1 cellular context compared by ENCODE assay signal in the genomic region with DNA sequence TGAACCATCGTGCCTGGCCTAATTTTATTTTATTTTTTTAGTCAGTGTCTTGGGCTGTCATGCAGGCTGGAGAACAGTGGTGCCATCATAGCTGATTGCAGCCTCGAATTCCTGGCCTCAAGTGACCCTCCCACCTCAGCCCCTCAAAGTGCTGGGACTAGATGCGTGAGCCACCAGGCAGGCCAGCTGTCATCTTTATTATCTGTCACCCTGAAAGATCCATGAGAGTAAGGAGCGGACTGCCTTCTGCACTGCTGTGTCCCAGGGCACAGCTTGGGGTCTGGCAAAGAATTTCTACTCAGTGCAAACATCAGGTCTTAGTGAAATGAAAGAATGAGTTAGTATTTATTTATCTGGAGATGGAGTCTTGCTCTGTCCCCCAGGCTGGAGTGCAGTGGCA.
TF ChIP-seq lines count a peak whose summit lies in the region.

No MANE protein-coding gene starts in this region.

TF ChIP-seq in HEK293, 187 proteins besides CTCF, POLR2A, EP300 and RAD21 (continued from another document):
- TF ChIP-seq, protein P1, sequence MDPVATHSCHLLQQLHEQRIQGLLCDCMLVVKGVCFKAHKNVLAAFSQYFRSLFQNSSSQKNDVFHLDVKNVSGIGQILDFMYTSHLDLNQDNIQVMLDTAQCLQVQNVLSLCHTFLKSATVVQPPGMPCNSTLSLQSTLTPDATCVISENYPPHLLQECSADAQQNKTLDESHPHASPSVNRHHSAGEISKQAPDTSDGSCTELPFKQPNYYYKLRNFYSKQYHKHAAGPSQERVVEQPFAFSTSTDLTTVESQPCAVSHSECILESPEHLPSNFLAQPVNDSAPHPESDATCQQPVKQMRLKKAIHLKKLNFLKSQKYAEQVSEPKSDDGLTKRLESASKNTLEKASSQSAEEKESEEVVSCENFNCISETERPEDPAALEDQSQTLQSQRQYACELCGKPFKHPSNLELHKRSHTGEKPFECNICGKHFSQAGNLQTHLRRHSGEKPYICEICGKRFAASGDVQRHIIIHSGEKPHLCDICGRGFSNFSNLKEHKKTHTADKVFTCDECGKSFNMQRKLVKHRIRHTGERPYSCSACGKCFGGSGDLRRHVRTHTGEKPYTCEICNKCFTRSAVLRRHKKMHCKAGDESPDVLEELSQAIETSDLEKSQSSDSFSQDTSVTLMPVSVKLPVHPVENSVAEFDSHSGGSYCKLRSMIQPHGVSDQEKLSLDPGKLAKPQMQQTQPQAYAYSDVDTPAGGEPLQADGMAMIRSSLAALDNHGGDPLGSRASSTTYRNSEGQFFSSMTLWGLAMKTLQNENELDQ (tag by site-specific recombination; IDR thresholded peaks at IDR 0.05; ENCODE audit: low read depth) = no peak
- TF ChIP-seq, protein P2, sequence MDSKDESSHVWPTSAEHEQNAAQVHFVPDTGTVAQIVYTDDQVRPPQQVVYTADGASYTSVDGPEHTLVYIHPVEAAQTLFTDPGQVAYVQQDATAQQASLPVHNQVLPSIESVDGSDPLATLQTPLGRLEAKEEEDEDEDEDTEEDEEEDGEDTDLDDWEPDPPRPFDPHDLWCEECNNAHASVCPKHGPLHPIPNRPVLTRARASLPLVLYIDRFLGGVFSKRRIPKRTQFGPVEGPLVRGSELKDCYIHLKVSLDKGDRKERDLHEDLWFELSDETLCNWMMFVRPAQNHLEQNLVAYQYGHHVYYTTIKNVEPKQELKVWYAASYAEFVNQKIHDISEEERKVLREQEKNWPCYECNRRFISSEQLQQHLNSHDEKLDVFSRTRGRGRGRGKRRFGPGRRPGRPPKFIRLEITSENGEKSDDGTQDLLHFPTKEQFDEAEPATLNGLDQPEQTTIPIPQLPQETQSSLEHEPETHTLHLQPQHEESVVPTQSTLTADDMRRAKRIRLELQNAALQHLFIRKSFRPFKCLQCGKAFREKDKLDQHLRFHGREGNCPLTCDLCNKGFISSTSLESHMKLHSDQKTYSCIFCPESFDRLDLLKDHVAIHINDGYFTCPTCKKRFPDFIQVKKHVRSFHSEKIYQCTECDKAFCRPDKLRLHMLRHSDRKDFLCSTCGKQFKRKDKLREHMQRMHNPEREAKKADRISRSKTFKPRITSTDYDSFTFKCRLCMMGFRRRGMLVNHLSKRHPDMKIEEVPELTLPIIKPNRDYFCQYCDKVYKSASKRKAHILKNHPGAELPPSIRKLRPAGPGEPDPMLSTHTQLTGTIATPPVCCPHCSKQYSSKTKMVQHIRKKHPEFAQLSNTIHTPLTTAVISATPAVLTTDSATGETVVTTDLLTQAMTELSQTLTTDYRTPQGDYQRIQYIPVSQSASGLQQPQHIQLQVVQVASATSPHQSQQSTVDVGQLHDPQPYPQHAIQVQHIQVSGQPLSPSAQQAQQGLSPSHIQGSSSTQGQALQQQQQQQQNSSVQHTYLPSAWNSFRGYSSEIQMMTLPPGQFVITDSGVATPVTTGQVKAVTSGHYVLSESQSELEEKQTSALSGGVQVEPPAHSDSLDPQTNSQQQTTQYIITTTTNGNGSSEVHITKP (tag by site-specific recombination; IDR thresholded peaks at IDR 0.05) = peak; percentile 24; the same call in 1 of the 2 replicates
- peak; percentile 35; the same call in 1 of the 2 replicates for TF ChIP-seq ZBTB17 (tag by site-specific recombination; IDR thresholded peaks at IDR 0.05)
- no peak for TF ChIP-seq ZNF529 (tag by site-specific recombination; IDR thresholded peaks at IDR 0.05; ENCODE audit: insufficient replicate concordance)
- TF ChIP-seq, protein P3, sequence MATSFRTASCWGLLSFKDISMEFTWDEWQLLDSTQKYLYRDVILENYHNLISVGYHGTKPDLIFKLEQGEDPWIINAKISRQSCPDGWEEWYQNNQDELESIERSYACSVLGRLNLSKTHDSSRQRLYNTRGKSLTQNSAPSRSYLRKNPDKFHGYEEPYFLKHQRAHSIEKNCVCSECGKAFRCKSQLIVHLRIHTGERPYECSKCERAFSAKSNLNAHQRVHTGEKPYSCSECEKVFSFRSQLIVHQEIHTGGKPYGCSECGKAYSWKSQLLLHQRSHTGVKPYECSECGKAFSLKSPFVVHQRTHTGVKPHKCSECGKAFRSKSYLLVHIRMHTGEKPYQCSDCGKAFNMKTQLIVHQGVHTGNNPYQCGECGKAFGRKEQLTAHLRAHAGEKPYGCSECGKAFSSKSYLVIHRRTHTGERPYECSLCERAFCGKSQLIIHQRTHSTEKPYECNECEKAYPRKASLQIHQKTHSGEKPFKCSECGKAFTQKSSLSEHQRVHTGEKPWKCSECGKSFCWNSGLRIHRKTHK (tag by site-specific recombination; IDR thresholded peaks at IDR 0.05) = no peak
- TF ChIP-seq, protein P4, sequence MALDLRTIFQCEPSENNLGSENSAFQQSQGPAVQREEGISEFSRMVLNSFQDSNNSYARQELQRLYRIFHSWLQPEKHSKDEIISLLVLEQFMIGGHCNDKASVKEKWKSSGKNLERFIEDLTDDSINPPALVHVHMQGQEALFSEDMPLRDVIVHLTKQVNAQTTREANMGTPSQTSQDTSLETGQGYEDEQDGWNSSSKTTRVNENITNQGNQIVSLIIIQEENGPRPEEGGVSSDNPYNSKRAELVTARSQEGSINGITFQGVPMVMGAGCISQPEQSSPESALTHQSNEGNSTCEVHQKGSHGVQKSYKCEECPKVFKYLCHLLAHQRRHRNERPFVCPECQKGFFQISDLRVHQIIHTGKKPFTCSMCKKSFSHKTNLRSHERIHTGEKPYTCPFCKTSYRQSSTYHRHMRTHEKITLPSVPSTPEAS (tag by site-specific recombination; IDR thresholded peaks at IDR 0.05) = no peak
- TF ChIP-seq ZNF19 (tag by site-specific recombination; IDR thresholded peaks at IDR 0.05; ENCODE audit: low read depth) = no peak
- TF ChIP-seq, protein P5, sequence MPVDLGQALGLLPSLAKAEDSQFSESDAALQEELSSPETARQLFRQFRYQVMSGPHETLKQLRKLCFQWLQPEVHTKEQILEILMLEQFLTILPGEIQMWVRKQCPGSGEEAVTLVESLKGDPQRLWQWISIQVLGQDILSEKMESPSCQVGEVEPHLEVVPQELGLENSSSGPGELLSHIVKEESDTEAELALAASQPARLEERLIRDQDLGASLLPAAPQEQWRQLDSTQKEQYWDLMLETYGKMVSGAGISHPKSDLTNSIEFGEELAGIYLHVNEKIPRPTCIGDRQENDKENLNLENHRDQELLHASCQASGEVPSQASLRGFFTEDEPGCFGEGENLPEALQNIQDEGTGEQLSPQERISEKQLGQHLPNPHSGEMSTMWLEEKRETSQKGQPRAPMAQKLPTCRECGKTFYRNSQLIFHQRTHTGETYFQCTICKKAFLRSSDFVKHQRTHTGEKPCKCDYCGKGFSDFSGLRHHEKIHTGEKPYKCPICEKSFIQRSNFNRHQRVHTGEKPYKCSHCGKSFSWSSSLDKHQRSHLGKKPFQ (tag by site-specific recombination; IDR thresholded peaks at IDR 0.05) = no peak
- TF ChIP-seq HOXC10 (CRISPR knock-in tag; IDR thresholded peaks at IDR 0.05) = no peak
- TF ChIP-seq ZBTB21 (tag by site-specific recombination; IDR thresholded peaks at IDR 0.05) = no peak
- TF ChIP-seq, protein P6, sequence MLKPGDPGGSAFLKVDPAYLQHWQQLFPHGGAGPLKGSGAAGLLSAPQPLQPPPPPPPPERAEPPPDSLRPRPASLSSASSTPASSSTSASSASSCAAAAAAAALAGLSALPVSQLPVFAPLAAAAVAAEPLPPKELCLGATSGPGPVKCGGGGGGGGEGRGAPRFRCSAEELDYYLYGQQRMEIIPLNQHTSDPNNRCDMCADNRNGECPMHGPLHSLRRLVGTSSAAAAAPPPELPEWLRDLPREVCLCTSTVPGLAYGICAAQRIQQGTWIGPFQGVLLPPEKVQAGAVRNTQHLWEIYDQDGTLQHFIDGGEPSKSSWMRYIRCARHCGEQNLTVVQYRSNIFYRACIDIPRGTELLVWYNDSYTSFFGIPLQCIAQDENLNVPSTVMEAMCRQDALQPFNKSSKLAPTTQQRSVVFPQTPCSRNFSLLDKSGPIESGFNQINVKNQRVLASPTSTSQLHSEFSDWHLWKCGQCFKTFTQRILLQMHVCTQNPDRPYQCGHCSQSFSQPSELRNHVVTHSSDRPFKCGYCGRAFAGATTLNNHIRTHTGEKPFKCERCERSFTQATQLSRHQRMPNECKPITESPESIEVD (tag by site-specific recombination; IDR thresholded peaks at IDR 0.05) = no peak
- TF ChIP-seq ZNF626 (tag by site-specific recombination; IDR thresholded peaks at IDR 0.05) = no peak
- 0 out of 2 replicates have a peak, but pooled peaks have one; percentile 20 for TF ChIP-seq ZIC2 (tag by site-specific recombination; IDR thresholded peaks at IDR 0.05)
- no peak for TF ChIP-seq GLI2 (tag by site-specific recombination; IDR thresholded peaks at IDR 0.05; ENCODE audit: borderline replicate concordance, low read depth)
